Comparison of ENCODE assay signal across 19 cellular contexts in the genomic region with DNA sequence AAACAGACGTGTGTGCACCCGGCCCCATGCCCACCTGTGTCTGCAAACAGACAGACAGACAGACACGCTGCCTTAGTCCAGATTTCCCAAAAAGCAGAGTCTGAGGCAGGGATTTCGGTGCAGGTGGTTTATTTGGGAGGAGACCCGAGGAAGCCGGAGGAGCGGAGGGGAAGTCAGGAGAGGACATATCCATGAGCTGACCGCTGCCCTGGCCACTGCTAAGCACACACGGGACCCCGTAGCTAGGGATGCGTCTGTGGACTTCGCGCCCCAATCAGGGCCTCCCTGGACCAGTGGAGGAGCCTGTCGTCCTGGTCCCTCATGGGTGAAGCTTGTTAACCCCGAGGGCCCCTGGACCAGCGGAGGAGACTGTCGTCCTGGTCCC. TPM values are rescaled to one million over a fixed set of nuclear protein-coding genes. Genes with fewer than 3 reads are reported as not detected.
DNase-seq lines count a peak whose midpoint lies in the region; ATAC-seq and TF ChIP-seq lines count a peak whose summit lies in the region.
"Had no signal": no experiment of that assay in that cellular context is flagged by ENCODE, and none has a peak within 500 bp of the region (broad histone marks: within the 10 kb centered on the region; RNA-seq: fewer than 3 reads in every experiment).

No MANE protein-coding gene starts in this region.

- peak overlapping the region; percentile 71 for H3K14ac ChIP-seq in neuronal stem cell (ENCODE audit: low read length)

- peak overlapping the region; percentile 80 for H3K23ac ChIP-seq in neuronal stem cell (ENCODE audit: low read depth, low read length, poor library complexity)

- peaks cover 0 to 5% of the 10 kb centered on the region in 2 donors for H3K36me3 ChIP-seq in neuronal stem cell (replicated peaks in 1 of 2; ENCODE audit: control insufficient read depth in 2 of 2, insufficient read depth in 2 of 2, low read length in 2 of 2)

- no CpG with 5 or more reads among the region's 17 CpGs for WGBS in neuronal stem cell (ENCODE audit: extremely low coverage in 2 of 2, insufficient read length in 2 of 2, insufficient replicate concordance in 1 of 2), 2 donors

- no peak overlapping the region for H3K27ac ChIP-seq in neuronal stem cell (replicated peaks; ENCODE audit: low read length)
- H3K27ac ChIP-seq: 22Rv1 had no signal

- no peak overlapping the region for H3K4me2 ChIP-seq in neuronal stem cell (ENCODE audit: insufficient read depth, low read length, poor library complexity, severe bottlenecking)

- peaks cover 6% of the 10 kb centered on the region for H3K79me1 ChIP-seq in neuronal stem cell (ENCODE audit: low read depth, low read length)

- no peak overlapping the region for H3K4me3 Mint-ChIP-seq in activated naive CD4-positive, alpha-beta T cell treated with anti-CD3 and anti-CD28 coated beads, Interleukin-2, amount 10 ng/mL, durations not matched to agents 7 days and 5 days
- H3K4me3 Mint-ChIP-seq in CD14-positive monocyte (no peak overlapping the region), chondrocyte (ENCODE audit: unreplicated experiment) (no peak overlapping the region)
- H3K4me3 Mint-ChIP-seq: CD4-positive, alpha-beta T cell; H9 had no signal

- H3K4me1 Mint-ChIP-seq in activated naive CD4-positive, alpha-beta T cell treated with anti-CD3 and anti-CD28 coated beads, Interleukin-2, amount 10 ng/mL, durations not matched to agents 7 days and 5 days: peaks cover 8% of the 10 kb centered on the region
- H3K4me1 Mint-ChIP-seq in CD14-positive monocyte (no peaks in the 10 kb centered on the region), chondrocyte (ENCODE audit: low read depth) (peaks cover 8% of the 10 kb centered on the region)

- H2AK5ac ChIP-seq in neuronal stem cell (ENCODE audit: low read depth, low read length): peak overlapping the region; percentile 75

- intact Hi-C loops in CD14-positive monocyte (cut with micrococcal nuclease): no loop called here

- peak overlapping the region; percentile 75 for H2BK5ac ChIP-seq in neuronal stem cell (ENCODE audit: low read length)

- ATAC-seq in HG03139 (IDR thresholded peaks at IDR 0.05; ENCODE audit: unreplicated experiment): no peak
- ATAC-seq: HepG2 had no signal

- H3K9me3 Mint-ChIP-seq in activated naive CD4-positive, alpha-beta T cell treated with anti-CD3 and anti-CD28 coated beads, Interleukin-2, amount 10 ng/mL, durations not matched to agents 7 days and 5 days: peaks cover 15% of the 10 kb centered on the region
- H3K9me3 Mint-ChIP-seq in CD14-positive monocyte (peaks cover 0 to 16% (median 13%) of the 10 kb centered on the region in 7 donors), chondrocyte (ENCODE audit: low read depth) (no peaks in the 10 kb centered on the region)
- H3K9me3 Mint-ChIP-seq: CD4-positive, alpha-beta T cell had no signal

- no peaks in the 10 kb centered on the region for H3K36me3 Mint-ChIP-seq in activated naive CD4-positive, alpha-beta T cell treated with anti-CD3 and anti-CD28 coated beads, Interleukin-2, amount 10 ng/mL, durations not matched to agents 7 days and 5 days
- H3K36me3 Mint-ChIP-seq in CD14-positive monocyte: no peaks in the 10 kb centered on the region
- no peaks in the 10 kb centered on the region for H3K36me3 Mint-ChIP-seq in chondrocyte (ENCODE audit: low read depth)

- H3K27me3 Mint-ChIP-seq in activated naive CD4-positive, alpha-beta T cell treated with anti-CD3 and anti-CD28 coated beads, Interleukin-2, amount 10 ng/mL, durations not matched to agents 7 days and 5 days: peaks cover 8% of the 10 kb centered on the region
- H3K27me3 Mint-ChIP-seq in CD14-positive monocyte (ENCODE audit: low read depth in 3 of 3): peaks cover 7 to 12% (median 9%) of the 10 kb centered on the region in 3 donors
- H3K27me3 Mint-ChIP-seq in chondrocyte (ENCODE audit: low read depth): peaks cover 14% of the 10 kb centered on the region
- H3K27me3 Mint-ChIP-seq: CD4-positive, alpha-beta T cell had no signal

- H3K4ac ChIP-seq in neuronal stem cell (ENCODE audit: low read length): peak overlapping the region; percentile 53

- H4K8ac ChIP-seq in neuronal stem cell (ENCODE audit: low read depth, low read length): no peak overlapping the region

- peak overlapping the region; percentile 81 for H2BK15ac ChIP-seq in neuronal stem cell (ENCODE audit: low read length)

- no peak overlapping the region for H4K91ac ChIP-seq in neuronal stem cell (ENCODE audit: low read depth, low read length, poor library complexity)

- TF ChIP-seq CTCF in CD14-positive monocyte (IDR thresholded peaks at IDR 0.05) (no peak), chondrocyte (IDR thresholded peaks at IDR 0.05) (no peak)

- H2BK120ac ChIP-seq in neuronal stem cell (ENCODE audit: low read depth, low read length): no peak overlapping the region

- peaks cover 0 to 12% of the 10 kb centered on the region in 2 donors for H3K4me1 ChIP-seq in neuronal stem cell (ENCODE audit: control insufficient read depth in 2 of 2, insufficient read depth in 1 of 2, low read depth in 1 of 2, low read length in 2 of 2)

- peak overlapping the region; percentile 71 for H3K18ac ChIP-seq in neuronal stem cell (ENCODE audit: low read length)

- peak overlapping the region; percentile 76 for H3K27ac Mint-ChIP-seq in activated naive CD4-positive, alpha-beta T cell treated with anti-CD3 and anti-CD28 coated beads, Interleukin-2, amount 10 ng/mL, durations not matched to agents 7 days and 5 days
- H3K27ac Mint-ChIP-seq in CD14-positive monocyte (no peak overlapping the region), chondrocyte (ENCODE audit: unreplicated experiment) (no peak overlapping the region)
- H3K27ac Mint-ChIP-seq: CD4-positive, alpha-beta T cell had no signal

- no peak overlapping the region for H3K4me3 ChIP-seq in neuronal stem cell (ENCODE audit: low read length in 2 of 2)

- peaks cover 0 to 9% of the 10 kb centered on the region in 2 donors for H3K9me3 ChIP-seq in neuronal stem cell (replicated peaks in 1 of 2; ENCODE audit: control insufficient read depth in 2 of 2, insufficient read depth in 1 of 2, low read depth in 1 of 2, low read length in 2 of 2)

- CTCF ChIA-PET in activated naive CD4-positive, alpha-beta T cell treated with anti-CD3 and anti-CD28 coated beads, Interleukin-2, amount 10 ng/mL, durations not matched to agents 7 days and 5 days (lab: Charles Lee): interaction anchor here (1.1 kb wide), 1 partner anchor 433 kb away, joined by 3 read pairs; no protein-coding TSS in a partner anchor

- peak overlapping the region; percentile 58 for H2BK12ac ChIP-seq in neuronal stem cell (ENCODE audit: low read length)

- H3K9ac ChIP-seq in neuronal stem cell (ENCODE audit: low read depth, low read length, poor library complexity): no peak overlapping the region

- H3K27me3 ChIP-seq in neuronal stem cell (ENCODE audit: control insufficient read depth in 3 of 3, insufficient read depth in 3 of 3, low read depth in 1 of 3, low read length in 3 of 3): peaks cover 0 to 25% (median 6%) of the 10 kb centered on the region in 3 experiments

- DNase-seq in activated naive CD4-positive, alpha-beta T cell treated with anti-CD3 and anti-CD28 coated beads, Interleukin-2, amount 10 ng/mL, durations not matched to agents 7 days and 5 days: no peak
- DNase-seq in activated naive CD4-positive, alpha-beta T cell treated with anti-CD3 and anti-CD28 coated beads, Interleukin-2, amount 50 U/mL, for 16 hours: no peak
- DNase-seq in CD14-positive monocyte (ENCODE audit: low spot score) (peak; percentile 28), chondrocyte (ENCODE audit: low spot score) (peak; percentile 86), neuronal stem cell (ENCODE audit: low spot score) (no peak), NCI-H69 (lab: John Stamatoyannopoulos, UW) (no peak)
- no peak for DNase-seq in activated CD4-positive, alpha-beta T cell treated with anti-CD3 and anti-CD28 coated beads, Interleukin-2, amount 50 U/mL, for 48 hours
- DNase-seq: DMS153, DND-41, GDM1, GOT3, H9 had no signal

- H2AFZ ChIP-seq in neuronal stem cell (ENCODE audit: low read length): no peak overlapping the region

RNA-seq across cellular contexts. Expression of gene FOXL3, which starts 47.6 kb away (rescaled TPM):
- polyA plus RNA-seq in CD14-positive monocyte: not detected
- not detected in 3 replicates for total RNA-seq in chondrocyte
- polyA plus RNA-seq in neuronal stem cell (2013, experiment 1 of 2): not detected
- not detected for polyA plus RNA-seq in neuronal stem cell (2013, experiment 2 of 2)
- total RNA-seq: A673; CD4-positive, alpha-beta T cell; H9; HepG2; HT1080 had no signal
- polyA plus RNA-seq: BJ, HepG2 had no signal

Comparison
In these comparisons a context has a peak if more than half of its experiments do, and no peak if none do; other contexts are left out.
1. DNase-seq: peak in CD14-positive monocyte (single experiment) and chondrocyte (single experiment); none in activated naive CD4-positive, alpha-beta T cell treated with anti-CD3 and anti-CD28 coated beads, Interleukin-2, amount 10 ng/mL, durations not matched to agents 7 days and 5 days (single experiment), activated naive CD4-positive, alpha-beta T cell treated with anti-CD3 and anti-CD28 coated beads, Interleukin-2, amount 50 U/mL, for 16 hours (single experiment), neuronal stem cell (single experiment), NCI-H69 (single experiment) and activated CD4-positive, alpha-beta T cell treated with anti-CD3 and anti-CD28 coated beads, Interleukin-2, amount 50 U/mL, for 48 hours (0 of 2).